Comparison of ENCODE assay signal across 3 cellular contexts in the genomic region with DNA sequence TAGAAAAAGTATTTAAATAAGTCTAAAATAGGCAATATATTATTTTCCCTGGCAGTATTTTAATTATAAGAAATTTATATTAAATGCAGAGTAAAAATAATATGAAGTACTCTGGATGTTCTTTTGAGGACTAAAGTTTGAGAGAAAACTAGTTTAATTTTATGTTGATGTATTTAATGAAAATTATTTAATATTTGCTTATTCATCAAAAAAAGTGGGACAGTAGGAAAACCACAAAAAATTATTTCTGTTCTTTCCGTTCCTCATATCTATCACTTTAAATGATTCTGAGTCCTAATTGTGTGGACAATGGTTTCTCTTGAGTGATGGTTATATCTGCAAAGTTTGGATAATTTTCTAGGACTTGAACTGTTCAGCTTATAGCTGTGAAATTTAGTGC.
TF ChIP-seq lines count a peak whose summit lies in the region.

No MANE protein-coding gene starts in this region.

TF ChIP-seq in A549, 52 proteins besides CTCF, POLR2A, EP300 and RAD21:
- TF ChIP-seq MAFK (IDR thresholded peaks at IDR 0.05; ENCODE audit: partially characterized antibody) (peak; percentile 73), RARB (CRISPR knock-in tag; IDR thresholded peaks at IDR 0.05) (no peak), EHF (CRISPR knock-in tag; IDR thresholded peaks at IDR 0.05) (no peak)

TF ChIP-seq in IMR-90, 13 proteins besides CTCF, POLR2A, EP300 and RAD21:
- TF ChIP-seq MAZ (IDR thresholded peaks at IDR 0.05; ENCODE audit: borderline replicate concordance, low read depth, low read length) (no peak), RCOR1 (IDR thresholded peaks at IDR 0.05; ENCODE audit: insufficient replicate concordance, low read length) (no peak), BHLHE40 (IDR thresholded peaks at IDR 0.05; ENCODE audit: low read depth, low read length) (no peak), MAFK (IDR thresholded peaks at IDR 0.05; ENCODE audit: low read depth, low read length) (peak; percentile 86), ELK1 (IDR thresholded peaks at IDR 0.05; ENCODE audit: borderline replicate concordance, low read depth, low read length) (no peak), FOS (IDR thresholded peaks at IDR 0.05; ENCODE audit: low read depth, low read length) (no peak), SMC3 (IDR thresholded peaks at IDR 0.05; ENCODE audit: low read depth, low read length) (no peak)
TF ChIP-seq in IMR-90: peak in this region for 1.

TF ChIP-seq in H1, 55 proteins besides CTCF, POLR2A, EP300 and RAD21:
- TF ChIP-seq MAFK (IDR thresholded peaks at IDR 0.05; ENCODE audit: low read depth, low read length) (peak; percentile 45; the same call in 1 of the 2 replicates), PHF8 (conservative IDR thresholded peaks at IDR 0.05; ENCODE audit: low read depth, low read length) (no peak), TAF1 (IDR thresholded peaks at IDR 0.05; ENCODE audit: low read depth, low read length) (no peak), CTBP2 (IDR thresholded peaks at IDR 0.05; ENCODE audit: borderline replicate concordance, insufficient read depth, insufficient read length, low read length) (no peak), FOSL1 (IDR thresholded peaks at IDR 0.05; ENCODE audit: insufficient read depth, low read depth, low read length) (no peak)
